In genomic region chr16:53224932-53225533, GRCh38 we compare ENCODE assay signal across 13 cellular contexts.
DNase-seq lines count a peak whose midpoint lies in the region; ATAC-seq, FAIRE-seq and TF ChIP-seq lines count a peak whose summit lies in the region.
"Had no signal": no experiment of that assay in that cellular context is flagged by ENCODE, and none has a peak within 500 bp of the region (broad histone marks: within the 10 kb centered on the region; RNA-seq: fewer than 3 reads in every experiment).

No MANE protein-coding gene starts in this region.

- TF ChIP-seq RAD21 in K562 (CRISPR knock-in tag; conservative IDR thresholded peaks at IDR 0.05 in 1 of 2, IDR thresholded peaks at IDR 0.05 in 1 of 2): no peak

- no peaks in the 10 kb centered on the region for H3K9me2 ChIP-seq in MM.1S (replicated peaks; ENCODE audit: insufficient read depth, low read length)

- H3K27ac ChIP-seq in MM.1S (ENCODE audit: low read length): no peak overlapping the region
- H3K27ac ChIP-seq in K562 (ENCODE audit: extremely low read depth, low read depth, low read length): peak overlapping the region; percentile 77
- no peak overlapping the region for H3K27ac ChIP-seq in ascending aorta
- H3K27ac ChIP-seq: heart left ventricle, thoracic aorta had no signal

- 41% methylated on average over 2 of the region's 2 CpGs for WGBS in K562 (ENCODE audit: insufficient coverage, low coverage, missing lambda C conversion rate)

- POLR2A ChIA-PET in K562 (lab: Yijun Ruan, JAX): no interaction called here

- H3K4me3 ChIP-seq in MM.1S (ENCODE audit: low read length) (no peak overlapping the region), K562 (no peak overlapping the region), ascending aorta (no peak overlapping the region)
- H3K4me3 ChIP-seq: heart left ventricle, thoracic aorta had no signal

- H3K79me2 ChIP-seq in MM.1S (ENCODE audit: low read length) (no peaks in the 10 kb centered on the region), K562 (ENCODE audit: control insufficient read depth, insufficient read depth, low read length) (peaks cover 56% of the 10 kb centered on the region)

- no peak overlapping the region for H3K9ac ChIP-seq in MM.1S (ENCODE audit: low read length)
- peak overlapping the region in 1 of 2 experiments; percentile 24; a peak in 1 of 4 replicates for H3K9ac ChIP-seq in K562 (ENCODE audit: insufficient read depth in 1 of 2, low read depth in 2 of 2, low read length in 2 of 2)

- TF ChIP-seq POLR2A in K562 (conservative IDR thresholded peaks at IDR 0.05): no peak

- no peak for TF ChIP-seq CTCF in MM.1S (IDR thresholded peaks at IDR 0.05; ENCODE audit: low read length)
- no peak for TF ChIP-seq CTCF in K562 (IDR thresholded peaks at IDR 0.05 in 2 of 3, conservative IDR thresholded peaks at IDR 0.05 in 1 of 3; ENCODE audit: insufficient read depth in 2 of 3, low read depth in 1 of 3, low read length in 3 of 3)
- peak in 1 of 3 experiments; percentile 2 for TF ChIP-seq CTCF in ascending aorta (IDR thresholded peaks at IDR 0.05)

- intact Hi-C loops in K562 (cut with micrococcal nuclease): loop anchor here (5.0 kb wide), 1 partner anchor 168 kb away; no protein-coding TSS in a partner anchor
- intact Hi-C loops in ascending aorta (cut with DNase I): loop anchor here (5.0 kb wide), 1 partner anchor 93 kb away; no protein-coding TSS in a partner anchor

- H4K20me1 ChIP-seq in MM.1S (ENCODE audit: insufficient read depth, low read length) (no peaks in the 10 kb centered on the region), K562 (replicated peaks; ENCODE audit: control insufficient read depth, insufficient read depth, low read length) (no peaks in the 10 kb centered on the region)

- no peaks in the 10 kb centered on the region for H3F3A ChIP-seq in MM.1S (ENCODE audit: insufficient read depth, low read length)

- peak; percentile 20; the same call in 1 of the 2 replicates for TF ChIP-seq EP300 in K562 (IDR thresholded peaks at IDR 0.05; ENCODE audit: low read length)

- H3K36me3 ChIP-seq in MM.1S (replicated peaks; ENCODE audit: insufficient read depth, low read length): no peaks in the 10 kb centered on the region; the same call in 1 of the 2 replicates
- peaks cover 71% of the 10 kb centered on the region for H3K36me3 ChIP-seq in K562 (ENCODE audit: control insufficient read depth, insufficient read depth, low read length)
- H3K36me3 ChIP-seq in ascending aorta: peaks cover 30 to 39% of the 10 kb centered on the region in 2 donors

- no TSS peak for BruUV-seq in K562 (replicated peaks; lab: Mats Ljungman, UMichigan)

- H3K4me2 ChIP-seq in MM.1S (ENCODE audit: low read depth, low read length): no peak overlapping the region
- H3K4me2 ChIP-seq in K562 (ENCODE audit: insufficient read depth, low read length): no peak overlapping the region

- ATAC-seq in K562: peak; percentile 90
- ATAC-seq in HG03432 (IDR thresholded peaks at IDR 0.05; ENCODE audit: unreplicated experiment): no peak

- peak; percentile 97 for FAIRE-seq in K562 (lab: Jason Lieb, UNC)

- CTCF ChIA-PET in K562 (lab: Yijun Ruan, JAX; ENCODE audit: low intra/inter-chr PET ratio): no interaction called here

- peak; percentile 5 for DNase-seq in DMS53 treated with DMSO at 0.1 percent for 48 hours (lab: John Stamatoyannopoulos, UW; ENCODE audit: unreplicated experiment)
- DNase-seq in MM.1S: peak; percentile 19
- peak; percentile 12 to 81 (median 42) for DNase-seq in K562 (ENCODE audit: extremely low read depth in 1 of 4, low spot score in 3 of 4)
- DNase-seq in myocyte (ENCODE audit: low read depth): peak; percentile 41
- no peak for DNase-seq in ascending aorta (ENCODE audit: low spot score in 2 of 2)
- no peak for DNase-seq in GM19240 (ENCODE audit: insufficient read length, low spot score)
- DNase-seq in superior temporal gyrus (ENCODE audit: extremely low spot score): no peak
- DNase-seq: activated T-cell treated with anti-CD3 and anti-CD28 coated beads, Interleukin-2, amount 50 U/mL, for 48 hours; cerebellar nuclear complex; COR-L47; heart left ventricle had no signal

- in situ Hi-C loops in K562 (cut with MboI): no loop called here

- no peaks in the 10 kb centered on the region for H3K4me1 ChIP-seq in MM.1S (ENCODE audit: low read length)
- peaks cover 3 to 23% of the 10 kb centered on the region in 2 experiments; a peak in 4 of 5 replicates for H3K4me1 ChIP-seq in K562 (replicated peaks in 1 of 2; ENCODE audit: control insufficient read depth in 2 of 2, insufficient read depth in 2 of 2, low read length in 2 of 2)
- H3K4me1 ChIP-seq in ascending aorta: peaks cover 0 to 13% of the 10 kb centered on the region in 2 donors

- no peaks in the 10 kb centered on the region for H3K9me3 ChIP-seq in MM.1S (replicated peaks; ENCODE audit: insufficient read depth, low read length)
- no peaks in the 10 kb centered on the region for H3K9me3 ChIP-seq in K562 (replicated peaks; ENCODE audit: control insufficient read depth, insufficient read depth, low read depth, low read length)
- H3K9me3 ChIP-seq in ascending aorta: no peaks in the 10 kb centered on the region
- H3K9me3 ChIP-seq: heart left ventricle, thoracic aorta had no signal

- no peak overlapping the region for H2AFZ ChIP-seq in MM.1S (ENCODE audit: low read length)
- no peak overlapping the region for H2AFZ ChIP-seq in K562 (ENCODE audit: low read depth, low read length)

- H3K27me3 ChIP-seq in MM.1S (replicated peaks; ENCODE audit: insufficient read depth, low read length) (no peaks in the 10 kb centered on the region), K562 (ENCODE audit: control insufficient read depth in 2 of 2, insufficient read depth in 2 of 2, low read length in 2 of 2) (no peaks in the 10 kb centered on the region), ascending aorta (no peaks in the 10 kb centered on the region)
- H3K27me3 ChIP-seq: heart left ventricle had no signal

- no peaks in the 10 kb centered on the region for H3K9me1 ChIP-seq in K562 (ENCODE audit: control insufficient read depth, insufficient read depth, low read length)

TF ChIP-seq in K562, 482 proteins besides CTCF, POLR2A, EP300 and RAD21 (continues in another document):
- TF ChIP-seq SP1 (CRISPR knock-in tag; IDR thresholded peaks at IDR 0.05) (no peak), ATF1 (CRISPR knock-in tag; IDR thresholded peaks at IDR 0.05) (no peak), ATF1 (tag; IDR thresholded peaks at IDR 0.05) (peak; percentile 17; the same call in 1 of the 2 replicates), E2F1 (CRISPR knock-in tag; IDR thresholded peaks at IDR 0.05) (no peak), BRD9 (IDR thresholded peaks at IDR 0.05; ENCODE audit: low read depth, partially characterized antibody) (no peak), AFF1 (IDR thresholded peaks at IDR 0.05; ENCODE audit: low read depth in 1 of 2, partially characterized antibody in 2 of 2) (no peak), FOSL1 (tag; conservative IDR thresholded peaks at IDR 0.05) (peak; percentile 39; the same call in 1 of the 2 replicates)
- TF ChIP-seq, protein P1, sequence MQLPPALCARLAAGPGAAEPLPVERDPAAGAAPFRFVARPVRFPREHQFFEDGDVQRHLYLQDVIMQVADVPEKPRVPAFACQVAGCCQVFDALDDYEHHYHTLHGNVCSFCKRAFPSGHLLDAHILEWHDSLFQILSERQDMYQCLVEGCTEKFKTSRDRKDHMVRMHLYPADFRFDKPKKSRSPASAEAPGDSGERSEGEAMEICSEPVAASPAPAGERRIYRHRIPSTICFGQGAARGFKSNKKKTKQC (CRISPR knock-in tag; IDR thresholded peaks at IDR 0.05): no peak

Comparison
In these comparisons a context has a peak if more than half of its experiments do, and no peak if none do; other contexts are left out.
1. DNase-seq: peak in DMS53 treated with DMSO at 0.1 percent for 48 hours (single experiment), MM.1S (single experiment), K562 (4 of 4) and myocyte (single experiment); none in ascending aorta (0 of 2), GM19240 (single experiment) and superior temporal gyrus (single experiment).